In the genomic region with DNA sequence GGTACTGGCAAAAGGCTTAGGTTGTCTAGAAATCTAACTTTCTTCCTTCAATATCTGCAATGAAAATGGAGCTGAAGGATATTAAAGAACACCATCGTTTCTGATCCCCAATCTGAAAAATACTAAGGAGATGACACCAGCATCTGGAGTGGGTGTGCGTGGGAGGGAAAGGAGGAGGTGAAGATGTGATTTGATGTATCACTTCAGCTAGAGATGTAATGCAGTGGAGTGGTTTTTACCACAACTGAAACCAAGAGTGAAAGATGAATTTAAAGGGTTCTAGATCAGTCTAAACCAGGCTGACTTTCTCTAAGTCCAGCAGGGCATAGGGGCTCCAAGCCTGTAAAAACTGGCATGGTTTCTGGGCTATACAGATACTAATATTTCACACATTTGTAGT, we compare ENCODE assay signal across 10 cellular contexts.
DNase-seq lines count a peak whose midpoint lies in the region; ATAC-seq and TF ChIP-seq lines count a peak whose summit lies in the region.
"Had no signal": no experiment of that assay in that cellular context is flagged by ENCODE, and none has a peak within 500 bp of the region (broad histone marks: within the 10 kb centered on the region; RNA-seq: fewer than 3 reads in every experiment).

No MANE protein-coding gene starts in this region.

- H3K36me3 Mint-ChIP-seq in activated naive CD4-positive, alpha-beta T cell treated with anti-CD3 and anti-CD28 coated beads for 36 hours (ENCODE audit: low read depth): no peaks in the 10 kb centered on the region
- H3K36me3 Mint-ChIP-seq in activated naive CD4-positive, alpha-beta T cell treated with anti-CD3 and anti-CD28 coated beads, Interleukin-2, amount 10 ng/mL, durations not matched to agents 7 days and 5 days: no peaks in the 10 kb centered on the region
- H3K36me3 Mint-ChIP-seq in activated T-helper 1 cell treated with anti-CD3 and anti-CD28 coated beads, Interleukin-12 subunit alpha, Interleukin-12 subunit beta, Interleukin-2, Interleukin-4 antibody, amounts not matched to agents 30 ng/mL and 10 ng/mL and 1 ng/mL, durations not matched to agents 14 hours and 24 hours and 36 hours (ENCODE audit: low read depth): peaks cover 18% of the 10 kb centered on the region

- 57 to 72% (median 65%) methylated on average over 2 of the region's 2 CpGs for WGBS in spleen, 5 donors

- no peak overlapping the region for H3K4me3 Mint-ChIP-seq in activated naive CD4-positive, alpha-beta T cell treated with anti-CD3 and anti-CD28 coated beads for 36 hours
- H3K4me3 Mint-ChIP-seq in activated naive CD4-positive, alpha-beta T cell treated with anti-CD3 and anti-CD28 coated beads, Interleukin-2, amount 10 ng/mL, durations not matched to agents 7 days and 5 days: no peak overlapping the region
- peak overlapping the region; percentile 54 for H3K4me3 Mint-ChIP-seq in activated T-helper 1 cell treated with anti-CD3 and anti-CD28 coated beads, Interleukin-12 subunit alpha, Interleukin-12 subunit beta, Interleukin-2, Interleukin-4 antibody, amounts not matched to agents 30 ng/mL and 10 ng/mL and 1 ng/mL, durations not matched to agents 14 hours and 24 hours and 36 hours

- H3K27me3 ChIP-seq in spleen (replicated peaks in 1 of 7): no peaks in the 10 kb centered on the region

- intact Hi-C loops in activated naive CD4-positive, alpha-beta T cell treated with anti-CD3 and anti-CD28 coated beads for 36 hours (cut with micrococcal nuclease): no loop called here
- intact Hi-C loops in activated T-helper 1 cell treated with anti-CD3 and anti-CD28 coated beads, Interleukin-12 subunit alpha, Interleukin-12 subunit beta, Interleukin-2, Interleukin-4 antibody, amounts not matched to agents 30 ng/mL and 10 ng/mL and 1 ng/mL, durations not matched to agents 14 hours and 24 hours and 36 hours (cut with micrococcal nuclease): loop anchor here (1.0 kb wide), 6 partner anchors 14 to 154 kb away; partner anchors contain the start of gene TNFSF11
- intact Hi-C loops in spleen (cut with DNase I; ENCODE audit: low total_unique reads): no loop called here

- H3K36me3 ChIP-seq in spleen: no peaks in the 10 kb centered on the region

- CTCF ChIA-PET in activated naive CD4-positive, alpha-beta T cell treated with anti-CD3 and anti-CD28 coated beads for 36 hours (lab: Charles Lee): interaction anchor here (1.5 kb wide), 1 partner anchor 14 kb away, joined by 5 read pairs; no protein-coding TSS in a partner anchor
- CTCF ChIA-PET in activated naive CD4-positive, alpha-beta T cell treated with anti-CD3 and anti-CD28 coated beads, Interleukin-2, amount 10 ng/mL, durations not matched to agents 7 days and 5 days (lab: Charles Lee): interaction anchor here (1.4 kb wide), 1 partner anchor 86 kb away, joined by 4 read pairs; no protein-coding TSS in a partner anchor

- peaks cover 29% of the 10 kb centered on the region for H3K4me1 Mint-ChIP-seq in activated naive CD4-positive, alpha-beta T cell treated with anti-CD3 and anti-CD28 coated beads for 36 hours (ENCODE audit: low read depth)
- H3K4me1 Mint-ChIP-seq in activated naive CD4-positive, alpha-beta T cell treated with anti-CD3 and anti-CD28 coated beads, Interleukin-2, amount 10 ng/mL, durations not matched to agents 7 days and 5 days: peaks cover 6% of the 10 kb centered on the region
- peaks cover 43% of the 10 kb centered on the region for H3K4me1 Mint-ChIP-seq in activated T-helper 1 cell treated with anti-CD3 and anti-CD28 coated beads, Interleukin-12 subunit alpha, Interleukin-12 subunit beta, Interleukin-2, Interleukin-4 antibody, amounts not matched to agents 30 ng/mL and 10 ng/mL and 1 ng/mL, durations not matched to agents 14 hours and 24 hours and 36 hours (ENCODE audit: low read depth)

- DNase-seq in activated naive CD4-positive, alpha-beta T cell treated with anti-CD3 and anti-CD28 coated beads for 36 hours: peak; percentile 66
- DNase-seq in activated naive CD4-positive, alpha-beta T cell treated with anti-CD3 and anti-CD28 coated beads, Interleukin-2, amount 10 ng/mL, durations not matched to agents 7 days and 5 days: no peak
- DNase-seq in activated T-helper 1 cell treated with anti-CD3 and anti-CD28 coated beads, Interleukin-12 subunit alpha, Interleukin-12 subunit beta, Interleukin-2, Interleukin-4 antibody, amounts not matched to agents 30 ng/mL and 10 ng/mL and 1 ng/mL, durations not matched to agents 14 hours and 24 hours and 36 hours (ENCODE audit: low spot score): no peak
- DNase-seq in HPDE6-E6E7 (ENCODE audit: extremely low spot score): no peak
- no peak for DNase-seq in globus pallidus (ENCODE audit: low spot score)
- DNase-seq in spleen: no peak
- no peak for DNase-seq in GF-D8 (lab: John Stamatoyannopoulos, UW)
- DNase-seq: IMR-90, NCI-H526 treated with DMSO at 0.1 percent for 48 hours had no signal

- TF ChIP-seq CTCF in spleen (IDR thresholded peaks at IDR 0.05 in 8 of 11, conservative IDR thresholded peaks at IDR 0.05 in 3 of 11): no peak

- no peak overlapping the region for H3K27ac ChIP-seq in spleen

- peaks cover 3% of the 10 kb centered on the region for H3K9me3 Mint-ChIP-seq in activated naive CD4-positive, alpha-beta T cell treated with anti-CD3 and anti-CD28 coated beads for 36 hours
- H3K9me3 Mint-ChIP-seq in activated naive CD4-positive, alpha-beta T cell treated with anti-CD3 and anti-CD28 coated beads, Interleukin-2, amount 10 ng/mL, durations not matched to agents 7 days and 5 days: peaks cover 7% of the 10 kb centered on the region
- H3K9me3 Mint-ChIP-seq in activated T-helper 1 cell treated with anti-CD3 and anti-CD28 coated beads, Interleukin-12 subunit alpha, Interleukin-12 subunit beta, Interleukin-2, Interleukin-4 antibody, amounts not matched to agents 30 ng/mL and 10 ng/mL and 1 ng/mL, durations not matched to agents 14 hours and 24 hours and 36 hours: peaks cover 35% of the 10 kb centered on the region

- TF ChIP-seq POLR2A in spleen (IDR thresholded peaks at IDR 0.05): no peak

- H3K27ac Mint-ChIP-seq in activated naive CD4-positive, alpha-beta T cell treated with anti-CD3 and anti-CD28 coated beads for 36 hours: no peak overlapping the region
- no peak overlapping the region for H3K27ac Mint-ChIP-seq in activated naive CD4-positive, alpha-beta T cell treated with anti-CD3 and anti-CD28 coated beads, Interleukin-2, amount 10 ng/mL, durations not matched to agents 7 days and 5 days
- peak overlapping the region; percentile 83 for H3K27ac Mint-ChIP-seq in activated T-helper 1 cell treated with anti-CD3 and anti-CD28 coated beads, Interleukin-12 subunit alpha, Interleukin-12 subunit beta, Interleukin-2, Interleukin-4 antibody, amounts not matched to agents 30 ng/mL and 10 ng/mL and 1 ng/mL, durations not matched to agents 14 hours and 24 hours and 36 hours

- H3K4me3 ChIP-seq in spleen: no peak overlapping the region

- peaks cover 0 to 8% (median 3%) of the 10 kb centered on the region in 8 donors for H3K9me3 ChIP-seq in spleen

- H3K4me1 ChIP-seq in spleen: no peaks in the 10 kb centered on the region

- no peaks in the 10 kb centered on the region for H3K27me3 Mint-ChIP-seq in activated naive CD4-positive, alpha-beta T cell treated with anti-CD3 and anti-CD28 coated beads for 36 hours (ENCODE audit: low read depth)
- H3K27me3 Mint-ChIP-seq in activated naive CD4-positive, alpha-beta T cell treated with anti-CD3 and anti-CD28 coated beads, Interleukin-2, amount 10 ng/mL, durations not matched to agents 7 days and 5 days: no peaks in the 10 kb centered on the region
- peaks cover 2% of the 10 kb centered on the region for H3K27me3 Mint-ChIP-seq in activated T-helper 1 cell treated with anti-CD3 and anti-CD28 coated beads, Interleukin-12 subunit alpha, Interleukin-12 subunit beta, Interleukin-2, Interleukin-4 antibody, amounts not matched to agents 30 ng/mL and 10 ng/mL and 1 ng/mL, durations not matched to agents 14 hours and 24 hours and 36 hours (ENCODE audit: insufficient read depth)

- ATAC-seq in HG02981 (IDR thresholded peaks at IDR 0.05; ENCODE audit: unreplicated experiment): peak; percentile 64
